In the genomic region with DNA sequence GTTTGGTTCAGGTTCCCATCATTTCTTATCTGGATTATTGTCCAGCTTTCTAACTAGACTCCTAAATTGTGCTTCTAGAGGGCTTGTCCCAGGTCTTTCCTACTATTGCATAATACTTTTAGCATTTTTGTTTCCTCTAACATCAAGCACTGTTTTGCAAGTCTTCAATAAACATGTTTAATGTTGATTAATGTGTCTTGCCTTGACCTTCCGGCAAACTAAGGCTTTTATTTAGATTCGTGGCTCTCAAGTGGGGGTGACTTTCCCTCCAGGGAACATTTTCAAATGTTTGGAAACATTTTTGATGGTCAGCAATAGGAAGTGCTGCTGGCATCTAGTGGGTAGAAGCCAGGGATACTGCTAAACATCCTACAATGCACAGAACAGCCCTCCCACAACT, we compare ENCODE assay signal across 1 cellular context.
TF ChIP-seq lines count a peak whose summit lies in the region.

No MANE protein-coding gene starts in this region.

TF ChIP-seq in K562, 482 proteins besides CTCF, POLR2A, EP300 and RAD21:
- TF ChIP-seq, protein P1, sequence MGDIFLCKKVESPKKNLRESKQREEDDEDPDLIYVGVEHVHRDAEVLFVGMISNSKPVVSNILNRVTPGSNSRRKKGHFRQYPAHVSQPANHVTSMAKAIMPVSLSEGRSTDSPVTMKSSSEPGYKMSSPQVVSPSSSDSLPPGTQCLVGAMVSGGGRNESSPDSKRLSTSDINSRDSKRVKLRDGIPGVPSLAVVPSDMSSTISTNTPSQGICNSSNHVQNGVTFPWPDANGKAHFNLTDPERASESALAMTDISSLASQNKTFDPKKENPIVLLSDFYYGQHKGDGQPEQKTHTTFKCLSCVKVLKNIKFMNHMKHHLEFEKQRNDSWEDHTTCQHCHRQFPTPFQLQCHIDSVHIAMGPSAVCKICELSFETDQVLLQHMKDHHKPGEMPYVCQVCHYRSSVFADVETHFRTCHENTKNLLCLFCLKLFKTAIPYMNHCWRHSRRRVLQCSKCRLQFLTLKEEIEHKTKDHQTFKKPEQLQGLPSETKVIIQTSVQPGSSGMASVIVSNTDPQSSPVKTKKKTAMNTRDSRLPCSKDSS (IDR thresholded peaks at IDR 0.05; ENCODE audit: low read depth, partially characterized antibody), result no peak
- TF ChIP-seq, protein P2, sequence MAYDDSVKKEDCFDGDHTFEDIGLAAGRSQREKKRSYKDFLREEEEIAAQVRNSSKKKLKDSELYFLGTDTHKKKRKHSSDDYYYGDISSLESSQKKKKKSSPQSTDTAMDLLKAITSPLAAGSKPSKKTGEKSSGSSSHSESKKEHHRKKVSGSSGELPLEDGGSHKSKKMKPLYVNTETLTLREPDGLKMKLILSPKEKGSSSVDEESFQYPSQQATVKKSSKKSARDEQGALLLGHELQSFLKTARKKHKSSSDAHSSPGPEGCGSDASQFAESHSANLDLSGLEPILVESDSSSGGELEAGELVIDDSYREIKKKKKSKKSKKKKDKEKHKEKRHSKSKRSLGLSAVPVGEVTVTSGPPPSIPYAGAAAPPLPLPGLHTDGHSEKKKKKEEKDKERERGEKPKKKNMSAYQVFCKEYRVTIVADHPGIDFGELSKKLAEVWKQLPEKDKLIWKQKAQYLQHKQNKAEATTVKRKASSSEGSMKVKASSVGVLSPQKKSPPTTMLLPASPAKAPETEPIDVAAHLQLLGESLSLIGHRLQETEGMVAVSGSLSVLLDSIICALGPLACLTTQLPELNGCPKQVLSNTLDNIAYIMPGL (CRISPR knock-in tag; IDR thresholded peaks at IDR 0.05), result no peak
- TF ChIP-seq, protein P3, sequence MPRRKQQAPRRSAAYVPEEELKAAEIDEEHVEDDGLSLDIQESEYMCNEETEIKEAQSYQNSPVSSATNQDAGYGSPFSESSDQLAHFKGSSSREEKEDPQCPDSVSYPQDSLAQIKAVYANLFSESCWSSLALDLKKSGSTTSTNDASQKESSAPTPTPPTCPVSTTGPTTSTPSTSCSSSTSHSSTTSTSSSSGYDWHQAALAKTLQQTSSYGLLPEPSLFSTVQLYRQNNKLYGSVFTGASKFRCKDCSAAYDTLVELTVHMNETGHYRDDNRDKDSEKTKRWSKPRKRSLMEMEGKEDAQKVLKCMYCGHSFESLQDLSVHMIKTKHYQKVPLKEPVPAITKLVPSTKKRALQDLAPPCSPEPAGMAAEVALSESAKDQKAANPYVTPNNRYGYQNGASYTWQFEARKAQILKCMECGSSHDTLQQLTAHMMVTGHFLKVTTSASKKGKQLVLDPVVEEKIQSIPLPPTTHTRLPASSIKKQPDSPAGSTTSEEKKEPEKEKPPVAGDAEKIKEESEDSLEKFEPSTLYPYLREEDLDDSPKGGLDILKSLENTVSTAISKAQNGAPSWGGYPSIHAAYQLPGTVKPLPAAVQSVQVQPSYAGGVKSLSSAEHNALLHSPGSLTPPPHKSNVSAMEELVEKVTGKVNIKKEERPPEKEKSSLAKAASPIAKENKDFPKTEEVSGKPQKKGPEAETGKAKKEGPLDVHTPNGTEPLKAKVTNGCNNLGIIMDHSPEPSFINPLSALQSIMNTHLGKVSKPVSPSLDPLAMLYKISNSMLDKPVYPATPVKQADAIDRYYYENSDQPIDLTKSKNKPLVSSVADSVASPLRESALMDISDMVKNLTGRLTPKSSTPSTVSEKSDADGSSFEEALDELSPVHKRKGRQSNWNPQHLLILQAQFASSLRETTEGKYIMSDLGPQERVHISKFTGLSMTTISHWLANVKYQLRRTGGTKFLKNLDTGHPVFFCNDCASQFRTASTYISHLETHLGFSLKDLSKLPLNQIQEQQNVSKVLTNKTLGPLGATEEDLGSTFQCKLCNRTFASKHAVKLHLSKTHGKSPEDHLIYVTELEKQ (CRISPR knock-in tag; IDR thresholded peaks at IDR 0.05), result no peak
- TF ChIP-seq FOXJ2 (tag; IDR thresholded peaks at IDR 0.05) (no peak), SMAD2 (IDR thresholded peaks at IDR 0.05; ENCODE audit: low read depth, low read length) (no peak), FOXP1 (CRISPR knock-in tag; IDR thresholded peaks at IDR 0.05) (no peak), NRF1 (conservative IDR thresholded peaks at IDR 0.05 in 1 of 2, IDR thresholded peaks at IDR 0.05 in 1 of 2) (no peak), BMI1 (IDR thresholded peaks at IDR 0.05; ENCODE audit: low read length) (no peak), CEBPG (CRISPR knock-in tag; IDR thresholded peaks at IDR 0.05) (no peak), CEBPG (tag; conservative IDR thresholded peaks at IDR 0.05 in 1 of 2, IDR thresholded peaks at IDR 0.05 in 1 of 2) (peak; percentile 39 to 67), CEBPB (tag; IDR thresholded peaks at IDR 0.05) (peak; percentile 35; the same call in 1 of the 2 replicates)
- TF ChIP-seq, protein P4, sequence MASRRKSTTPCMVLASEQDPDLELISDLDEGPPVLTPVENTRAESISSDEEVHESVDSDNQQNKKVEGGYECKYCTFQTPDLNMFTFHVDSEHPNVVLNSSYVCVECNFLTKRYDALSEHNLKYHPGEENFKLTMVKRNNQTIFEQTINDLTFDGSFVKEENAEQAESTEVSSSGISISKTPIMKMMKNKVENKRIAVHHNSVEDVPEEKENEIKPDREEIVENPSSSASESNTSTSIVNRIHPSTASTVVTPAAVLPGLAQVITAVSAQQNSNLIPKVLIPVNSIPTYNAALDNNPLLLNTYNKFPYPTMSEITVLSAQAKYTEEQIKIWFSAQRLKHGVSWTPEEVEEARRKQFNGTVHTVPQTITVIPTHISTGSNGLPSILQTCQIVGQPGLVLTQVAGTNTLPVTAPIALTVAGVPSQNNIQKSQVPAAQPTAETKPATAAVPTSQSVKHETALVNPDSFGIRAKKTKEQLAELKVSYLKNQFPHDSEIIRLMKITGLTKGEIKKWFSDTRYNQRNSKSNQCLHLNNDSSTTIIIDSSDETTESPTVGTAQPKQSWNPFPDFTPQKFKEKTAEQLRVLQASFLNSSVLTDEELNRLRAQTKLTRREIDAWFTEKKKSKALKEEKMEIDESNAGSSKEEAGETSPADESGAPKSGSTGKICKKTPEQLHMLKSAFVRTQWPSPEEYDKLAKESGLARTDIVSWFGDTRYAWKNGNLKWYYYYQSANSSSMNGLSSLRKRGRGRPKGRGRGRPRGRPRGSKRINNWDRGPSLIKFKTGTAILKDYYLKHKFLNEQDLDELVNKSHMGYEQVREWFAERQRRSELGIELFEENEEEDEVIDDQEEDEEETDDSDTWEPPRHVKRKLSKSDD (conservative IDR thresholded peaks at IDR 0.05; ENCODE audit: low read length), result no peak
- TF ChIP-seq, protein P5, sequence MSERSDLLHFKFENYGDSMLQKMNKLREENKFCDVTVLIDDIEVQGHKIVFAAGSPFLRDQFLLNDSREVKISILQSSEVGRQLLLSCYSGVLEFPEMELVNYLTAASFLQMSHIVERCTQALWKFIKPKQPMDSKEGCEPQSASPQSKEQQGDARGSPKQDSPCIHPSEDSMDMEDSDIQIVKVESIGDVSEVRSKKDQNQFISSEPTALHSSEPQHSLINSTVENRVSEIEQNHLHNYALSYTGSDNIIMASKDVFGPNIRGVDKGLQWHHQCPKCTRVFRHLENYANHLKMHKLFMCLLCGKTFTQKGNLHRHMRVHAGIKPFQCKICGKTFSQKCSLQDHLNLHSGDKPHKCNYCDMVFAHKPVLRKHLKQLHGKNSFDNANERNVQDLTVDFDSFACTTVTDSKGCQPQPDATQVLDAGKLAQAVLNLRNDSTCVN (CRISPR knock-in tag; IDR thresholded peaks at IDR 0.05), result no peak
- TF ChIP-seq, protein P6, sequence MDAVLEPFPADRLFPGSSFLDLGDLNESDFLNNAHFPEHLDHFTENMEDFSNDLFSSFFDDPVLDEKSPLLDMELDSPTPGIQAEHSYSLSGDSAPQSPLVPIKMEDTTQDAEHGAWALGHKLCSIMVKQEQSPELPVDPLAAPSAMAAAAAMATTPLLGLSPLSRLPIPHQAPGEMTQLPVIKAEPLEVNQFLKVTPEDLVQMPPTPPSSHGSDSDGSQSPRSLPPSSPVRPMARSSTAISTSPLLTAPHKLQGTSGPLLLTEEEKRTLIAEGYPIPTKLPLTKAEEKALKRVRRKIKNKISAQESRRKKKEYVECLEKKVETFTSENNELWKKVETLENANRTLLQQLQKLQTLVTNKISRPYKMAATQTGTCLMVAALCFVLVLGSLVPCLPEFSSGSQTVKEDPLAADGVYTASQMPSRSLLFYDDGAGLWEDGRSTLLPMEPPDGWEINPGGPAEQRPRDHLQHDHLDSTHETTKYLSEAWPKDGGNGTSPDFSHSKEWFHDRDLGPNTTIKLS (IDR thresholded peaks at IDR 0.05; ENCODE audit: borderline replicate concordance, low read depth), result no peak
